ENCODE assay signal across 13 cellular contexts in the genomic region with DNA sequence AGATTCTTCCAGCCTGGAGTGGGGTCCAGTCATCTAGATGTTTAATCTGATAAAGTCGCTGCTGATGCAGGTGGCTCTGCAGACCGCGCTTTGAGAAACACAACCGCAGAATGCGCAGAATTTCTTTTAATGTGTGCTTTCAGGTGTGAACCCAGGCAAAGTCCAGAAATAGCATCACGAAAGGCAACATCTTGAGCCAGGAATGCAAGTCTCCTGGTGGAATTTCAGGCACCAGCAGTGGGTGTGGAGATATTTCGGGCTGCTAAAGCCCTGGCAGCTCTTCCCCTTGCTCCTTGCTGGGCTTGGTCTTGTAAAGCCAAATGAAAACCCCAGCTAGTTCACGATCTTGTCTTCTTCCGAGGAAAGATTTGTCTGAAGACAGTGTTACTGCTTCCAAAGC.
DNase-seq lines count a peak whose midpoint lies in the region; ATAC-seq lines count a peak whose summit lies in the region.
"Had no signal": no experiment of that assay in that cellular context is flagged by ENCODE, and none has a peak within 500 bp of the region (broad histone marks: within the 10 kb centered on the region; RNA-seq: fewer than 3 reads in every experiment).

No MANE protein-coding gene starts in this region.

- no peaks in the 10 kb centered on the region for H3K36me3 ChIP-seq in adipocyte (ENCODE audit: control insufficient read depth, insufficient read depth, low read length, severe bottlenecking)
- H3K36me3 ChIP-seq in rectal smooth muscle tissue (ENCODE audit: control insufficient read depth, insufficient read depth, low read length) = no peaks in the 10 kb centered on the region
- H3K36me3 ChIP-seq in Karpas-422 (ENCODE audit: insufficient read depth, low read length) = no peaks in the 10 kb centered on the region
- H3K36me3 ChIP-seq: brain microvascular endothelial cell had no signal

- H2AFZ ChIP-seq in Karpas-422 (ENCODE audit: low read length) = no peak overlapping the region

- no peaks in the 10 kb centered on the region for H4K20me1 ChIP-seq in Karpas-422 (ENCODE audit: insufficient read depth, low read depth, low read length)

- no peaks in the 10 kb centered on the region for H3K27me3 ChIP-seq in adipocyte (replicated peaks; ENCODE audit: control insufficient read depth, insufficient read depth, low read length)
- H3K27me3 ChIP-seq in rectal smooth muscle tissue (ENCODE audit: control insufficient read depth, insufficient read depth, low read length) = no peaks in the 10 kb centered on the region
- H3K27me3 ChIP-seq in Karpas-422 (ENCODE audit: low read length) = no peaks in the 10 kb centered on the region

- H3K27ac ChIP-seq in rectal smooth muscle tissue (ENCODE audit: low read depth, low read length) (peak overlapping the region; percentile 64), Karpas-422 (ENCODE audit: low read length) (no peak overlapping the region)
- H3K27ac ChIP-seq: brain microvascular endothelial cell had no signal

- intact Hi-C loops in left cardiac atrium (cut with DNase I) = loop anchor here in 1 of 2 donors (5.0 kb wide), 1 partner anchor 44 kb away; no protein-coding TSS in a partner anchor

- H3K9ac ChIP-seq in adipocyte (ENCODE audit: low read length) = peak overlapping the region; percentile 58
- no peak overlapping the region for H3K9ac ChIP-seq in rectal smooth muscle tissue (ENCODE audit: low read length)
- H3K9ac ChIP-seq in Karpas-422 (ENCODE audit: low read length) = no peak overlapping the region

- H3K4me2 ChIP-seq in Karpas-422 (ENCODE audit: low read depth, low read length, poor library complexity, severe bottlenecking) = no peak overlapping the region

- ATAC-seq in left cardiac atrium = peak; percentile 54 to 58
- no peak for ATAC-seq in left lobe of liver
- ATAC-seq: HCT116 had no signal

- H3K9me2 ChIP-seq in Karpas-422 (replicated peaks; ENCODE audit: insufficient read depth, low read length) = no peaks in the 10 kb centered on the region

- H3K4me1 ChIP-seq in adipocyte (ENCODE audit: control insufficient read depth, insufficient read depth, low read length) (peaks cover 10% of the 10 kb centered on the region), rectal smooth muscle tissue (ENCODE audit: control insufficient read depth, insufficient read depth, low read length) (peaks cover 4% of the 10 kb centered on the region), Karpas-422 (ENCODE audit: low read length) (no peaks in the 10 kb centered on the region)

- DNase-seq in AG08396 (ENCODE audit: low spot score) (peak; percentile 28), adipocyte (ENCODE audit: low read depth) (no peak), left cardiac atrium (no peak), hippocampal formation (lab: John Stamatoyannopoulos, UW) (no peak), Karpas-422 (no peak), left lobe of liver (ENCODE audit: low spot score) (no peak), NCI-H1694 treated with DMSO at 0.1 percent for 48 hours (lab: John Stamatoyannopoulos, UW) (no peak)
- DNase-seq: activated CD8-positive, alpha-beta memory T cell treated with anti-CD3 and anti-CD28 coated beads, Interleukin-2, amount 50 U/mL, for 48 hours; stimulated activated CD4-positive, alpha-beta T cell treated with anti-CD3 and anti-CD28 coated beads, Interleukin-4, amount 100 ng/mL, for 1 hour; T-helper 2 cell had no signal

- no peaks in the 10 kb centered on the region for H3K79me2 ChIP-seq in Karpas-422 (ENCODE audit: low read length)

- H3K4me3 ChIP-seq in adipocyte (ENCODE audit: low read length) (peak overlapping the region; percentile 80), rectal smooth muscle tissue (ENCODE audit: low read length) (peak overlapping the region; percentile 58), Karpas-422 (ENCODE audit: low read length) (no peak overlapping the region)

- H3K9me3 ChIP-seq in adipocyte (ENCODE audit: control insufficient read depth, low read length) (no peaks in the 10 kb centered on the region), Karpas-422 (ENCODE audit: low read length) (no peaks in the 10 kb centered on the region)
